31 cellular contexts compared by ENCODE assay signal in the genomic region with DNA sequence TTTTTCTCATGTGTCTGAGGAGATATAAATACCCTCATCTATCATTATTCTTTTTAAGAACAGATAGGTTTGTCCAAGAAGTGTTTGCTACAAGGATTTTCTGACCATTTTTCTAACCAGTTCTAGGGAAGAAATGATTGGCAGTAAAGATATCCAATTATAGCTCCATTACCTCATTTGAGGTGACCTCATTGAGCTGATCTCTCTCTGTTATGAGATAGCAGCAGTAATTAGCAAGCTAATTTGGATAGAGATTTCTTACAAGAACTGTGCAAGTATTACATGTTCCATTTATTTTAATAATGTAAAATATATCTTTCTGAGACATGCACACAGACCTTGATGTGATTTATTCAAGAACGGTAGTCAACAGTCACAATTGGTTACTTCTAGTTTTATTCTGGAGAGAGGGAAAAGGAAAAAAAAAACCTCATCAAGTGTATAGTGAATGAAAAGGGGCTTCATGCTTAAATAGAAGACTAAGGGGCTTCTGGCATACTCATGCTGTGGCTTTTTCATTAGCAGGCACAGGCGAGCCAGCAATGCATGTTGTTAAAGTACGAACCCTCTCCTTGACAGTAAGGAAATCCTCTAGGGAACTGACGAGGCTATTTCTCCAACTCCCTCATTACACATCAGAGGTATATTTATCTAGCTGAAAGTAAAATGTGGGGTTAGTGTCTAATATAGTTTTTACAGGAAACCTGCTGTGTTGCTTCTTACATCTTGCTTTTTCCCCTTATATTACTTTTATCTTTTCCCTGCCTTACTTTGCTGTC.
DNase-seq lines count a peak whose midpoint lies in the region; ATAC-seq and TF ChIP-seq lines count a peak whose summit lies in the region.
"Had no signal": no experiment of that assay in that cellular context is flagged by ENCODE, and none has a peak within 500 bp of the region (broad histone marks: within the 10 kb centered on the region; RNA-seq: fewer than 3 reads in every experiment).

No MANE protein-coding gene starts in this region.

- no peaks in the 10 kb centered on the region for H3K27me3 Mint-ChIP-seq in chondrocyte (ENCODE audit: low read depth)
- H3K27me3 Mint-ChIP-seq: CD4-positive, alpha-beta T cell; T-cell had no signal

- peak overlapping the region; percentile 34 for H3K27ac Mint-ChIP-seq in chondrocyte (ENCODE audit: unreplicated experiment)
- H3K27ac Mint-ChIP-seq: activated naive CD4-positive, alpha-beta T cell treated with anti-CD3 and anti-CD28 coated beads, Interleukin-2, amount 50 U/mL, for 72 hours; CD4-positive, alpha-beta T cell; effector memory CD8-positive, alpha-beta T cell; T-cell had no signal

- peaks cover 2% of the 10 kb centered on the region for H3K36me3 Mint-ChIP-seq in chondrocyte (ENCODE audit: low read depth)
- H3K36me3 Mint-ChIP-seq: T-cell had no signal

- H3K4me1 Mint-ChIP-seq in chondrocyte (ENCODE audit: low read depth) = peaks cover 59% of the 10 kb centered on the region
- H3K4me1 Mint-ChIP-seq: T-cell had no signal

- no peak for TF ChIP-seq POLR2A in gastrocnemius medialis (IDR thresholded peaks at IDR 0.05)

- H3K4me3 ChIP-seq in gastrocnemius medialis (no peak overlapping the region), tibial artery (no peak overlapping the region)
- H3K4me3 ChIP-seq: left lung, MG63, testis, uterus had no signal

- TF ChIP-seq CTCF in chondrocyte (IDR thresholded peaks at IDR 0.05) (no peak), gastrocnemius medialis (IDR thresholded peaks at IDR 0.05 in 4 of 5, conservative IDR thresholded peaks at IDR 0.05 in 1 of 5) (no peak), tibial artery (IDR thresholded peaks at IDR 0.05) (no peak)

- intact Hi-C loops in gastrocnemius medialis (cut with DNase I; ENCODE audit: low total_unique reads) = no loop called here
- intact Hi-C loops in tibial artery (cut with DNase I; ENCODE audit: low total_unique reads) = no loop called here

- H3K4me3 Mint-ChIP-seq in chondrocyte (ENCODE audit: unreplicated experiment) = no peak overlapping the region
- H3K4me3 Mint-ChIP-seq: CD4-positive, alpha-beta T cell; effector memory CD8-positive, alpha-beta T cell; T-cell had no signal

- ATAC-seq in gastrocnemius medialis = peak; percentile 50 to 60
- ATAC-seq: activated naive CD4-positive, alpha-beta T cell treated with anti-CD3 and anti-CD28 coated beads, Interleukin-2, amount 50 U/mL, for 72 hours; effector memory CD8-positive, alpha-beta T cell; T-cell had no signal

- peak overlapping the region in 1 of 4 donors; percentile 25 for H3K27ac ChIP-seq in gastrocnemius medialis
- no peak overlapping the region for H3K27ac ChIP-seq in tibial artery
- H3K27ac ChIP-seq: KMS-11, left lung, testis, uterus had no signal

- H3K36me3 ChIP-seq in gastrocnemius medialis = no peaks in the 10 kb centered on the region
- H3K36me3 ChIP-seq in tibial artery = no peaks in the 10 kb centered on the region
- H3K36me3 ChIP-seq: left lung, MG63, uterus had no signal

- DNase-seq in NCI-H1436 (lab: John Stamatoyannopoulos, UW) (peak; percentile 34), NCI-H1436 treated with DMSO at 0.1 percent for 48 hours (lab: John Stamatoyannopoulos, UW) (no peak), NCI-H69 (lab: John Stamatoyannopoulos, UW) (peak; percentile 21), chondrocyte (ENCODE audit: low spot score) (no peak), gastrocnemius medialis (no peak), tibial artery (no peak), pons (ENCODE audit: low spot score) (no peak)
- no peak for DNase-seq in stimulated activated CD4-positive, alpha-beta T cell treated with anti-CD3 and anti-CD28 coated beads, Interleukin-2, amount 100 ng/mL, for 24 hours
- DNase-seq: 8988T; activated CD4-positive, alpha-beta T cell treated with anti-CD3 and anti-CD28 coated beads for 48 hours; activated CD8-positive, alpha-beta memory T cell treated with anti-CD3 and anti-CD28 coated beads for 24 hours; activated effector memory CD4-positive, alpha-beta T cell treated with Interleukin-2 at 50 U/mL for 16 hours; amygdala; caudate nucleus; CD4-positive, alpha-beta T cell; effector memory CD8-positive, alpha-beta T cell; EL; head of caudate nucleus; left lung; mesendoderm; MG63; NCI-H1105; NCI-H2029 treated with DMSO at 0.1 percent for 48 hours; NCI-H748 treated with DMSO at 0.1 percent for 48 hours; nucleus accumbens; stimulated activated naive CD4-positive, alpha-beta T cell; T-cell; testis; uterus had no signal

- H3K9me3 Mint-ChIP-seq in chondrocyte (ENCODE audit: low read depth) = peaks cover 13% of the 10 kb centered on the region

- in situ Hi-C loops in gastrocnemius medialis (cut with MboI; ENCODE audit: low sequenced_read_pairs in 4 of 4) = no loop called here

- H3K27me3 ChIP-seq in gastrocnemius medialis (no peaks in the 10 kb centered on the region), tibial artery (no peaks in the 10 kb centered on the region)
- H3K27me3 ChIP-seq: left lung, MG63, testis, uterus had no signal

- H3K4me1 ChIP-seq in gastrocnemius medialis = peaks cover 7 to 10% of the 10 kb centered on the region in 2 donors
- no peaks in the 10 kb centered on the region for H3K4me1 ChIP-seq in tibial artery
- H3K4me1 ChIP-seq: left lung, testis, uterus had no signal

- H3K9me3 ChIP-seq in gastrocnemius medialis (peaks cover 0 to 13% (median 0%) of the 10 kb centered on the region in 3 donors), tibial artery (peaks cover 1 to 5% (median 3%) of the 10 kb centered on the region in 3 donors)
- H3K9me3 ChIP-seq: testis, uterus had no signal

Comparison
In these comparisons a context has a peak if more than half of its experiments do, and no peak if none do; other contexts are left out.
1. DNase-seq: peak in NCI-H1436 (single experiment) and NCI-H69 (single experiment); none in NCI-H1436 treated with DMSO at 0.1 percent for 48 hours (single experiment), chondrocyte (single experiment), gastrocnemius medialis (0 of 2), tibial artery (0 of 2), stimulated activated CD4-positive, alpha-beta T cell treated with anti-CD3 and anti-CD28 coated beads, Interleukin-2, amount 100 ng/mL, for 24 hours (0 of 2) and pons (single experiment).